In genomic region chr3:141651405-141651804, GRCh38 we compare ENCODE assay signal across 23 cellular contexts.
"Had no signal": no experiment of that assay in that cellular context is flagged by ENCODE, and none has a peak within 500 bp of the region (broad histone marks: within the 10 kb centered on the region; RNA-seq: fewer than 3 reads in every experiment).

No MANE protein-coding gene starts in this region.

- H3K4me2 ChIP-seq: KMS-11 had no signal

- ATAC-seq: HepG2 had no signal

- H3K9ac ChIP-seq: KMS-11 had no signal

- H3K27me3 ChIP-seq: SJSA1 had no signal

- DNase-seq: IMR-90, Kasumi-1, MM.1S, NCI-H1092 treated with DMSO at 0.1 percent for 48 hours, NCI-H1436 treated with DMSO at 0.1 percent for 48 hours, NCI-H1694, NCI-H187 treated with DMSO at 0.1 percent for 48 hours, NCI-H2029 treated with DMSO at 0.1 percent for 48 hours, NCI-H2171 treated with DMSO at 0.1 percent for 48 hours, NCI-H2227 treated with DMSO at 0.1 percent for 48 hours, NCI-H446, NCI-H510A, NCI-H524 treated with DMSO at 0.1 percent for 48 hours, NCI-H69, NCI-H774, Right ventricle myocardium superior, RPMI8226, SIG-M5 had no signal

- H3K9me3 ChIP-seq: SJSA1 had no signal

- FAIRE-seq: HepG2, RCC 7860 had no signal

- H3K27ac ChIP-seq: KMS-11, SJSA1, SK-N-MC had no signal

- H3K36me3 ChIP-seq: SJSA1 had no signal

- H3K4me3 ChIP-seq: SJSA1, SK-N-MC had no signal
